ENCODE assay signal across 1 cellular context in genomic region chr2:147660680-147661079, GRCh38.
TF ChIP-seq lines count a peak whose summit lies in the region.

No MANE protein-coding gene starts in this region.

TF ChIP-seq in GM23338, 12 proteins besides CTCF, POLR2A, EP300 and RAD21 (continued from another document):
- TF ChIP-seq EZH2 (IDR thresholded peaks at IDR 0.05; ENCODE audit: low read depth, unreplicated experiment): no peak
- no peak for TF ChIP-seq ZNF462 (CRISPR knock-in tag; IDR thresholded peaks at IDR 0.05)
- TF ChIP-seq ZNF114 (CRISPR knock-in tag; IDR thresholded peaks at IDR 0.05): no peak
- no peak for TF ChIP-seq ETS1 (IDR thresholded peaks at IDR 0.05)
- no peak for TF ChIP-seq JUNB (IDR thresholded peaks at IDR 0.05; ENCODE audit: unreplicated experiment)
- TF ChIP-seq STAT1 (IDR thresholded peaks at IDR 0.05; ENCODE audit: unreplicated experiment): no peak
